24 cellular contexts compared by ENCODE assay signal in genomic region chr1:172219966-172220365, GRCh38.
"Had no signal": no experiment of that assay in that cellular context is flagged by ENCODE, and none has a peak within 500 bp of the region (broad histone marks: within the 10 kb centered on the region; RNA-seq: fewer than 3 reads in every experiment).

No MANE protein-coding gene starts in this region.

- H3K27me3 Mint-ChIP-seq: activated naive CD8-positive, alpha-beta T cell treated with anti-CD3 and anti-CD28 coated beads, Interleukin-2, amount 50 U/mL, for 24 hours; dendritic cell treated with granulocyte-macrophage colony-stimulating factor and Interleukin-4, amounts not matched to agents 40 ng/mL and 50 ng/mL, for 4 days; effector memory CD8-positive, alpha-beta T cell; progenitor cell of endocrine pancreas had no signal

- ATAC-seq: activated naive CD8-positive, alpha-beta T cell treated with anti-CD3 and anti-CD28 coated beads, Interleukin-2, amount 50 U/mL, for 24 hours; effector memory CD8-positive, alpha-beta T cell; gastrocnemius medialis; left lung had no signal

- H3K27ac ChIP-seq: epithelial cell of prostate, gastrocnemius medialis, left lung, right atrium auricular region, tibial nerve, vagina, VCaP had no signal

- H3K4me3 ChIP-seq: gastrocnemius medialis, left lung, right atrium auricular region, smooth muscle cell, tibial nerve, vagina had no signal

- H3K27ac Mint-ChIP-seq: activated naive CD4-positive, alpha-beta T cell treated with anti-CD3 and anti-CD28 coated beads for 36 hours; activated naive CD8-positive, alpha-beta T cell treated with anti-CD3 and anti-CD28 coated beads, Interleukin-2, amount 50 U/mL, for 24 hours; dendritic cell treated with granulocyte-macrophage colony-stimulating factor and Interleukin-4, amounts not matched to agents 40 ng/mL and 50 ng/mL, for 4 days; effector memory CD8-positive, alpha-beta T cell had no signal

- H3K4me1 Mint-ChIP-seq: activated naive CD8-positive, alpha-beta T cell treated with anti-CD3 and anti-CD28 coated beads, Interleukin-2, amount 50 U/mL, for 24 hours had no signal

- DNase-seq: activated CD4-positive, alpha-beta T cell treated with anti-CD3 and anti-CD28 coated beads for 1 hour; activated CD4-positive, alpha-beta T cell treated with anti-CD3 and anti-CD28 coated beads, Interleukin-2, amount 50 U/mL, for 4 hours; activated naive CD4-positive, alpha-beta T cell treated with anti-CD3 and anti-CD28 coated beads for 36 hours; activated naive CD8-positive, alpha-beta T cell treated with anti-CD3 and anti-CD28 coated beads, Interleukin-2, amount 50 U/mL, for 24 hours; activated T-cell treated with anti-CD3 and anti-CD28 coated beads for 4 hours; aorta; effector memory CD8-positive, alpha-beta T cell; gastrocnemius medialis; kidney; left lung; mammary epithelial cell; stimulated activated CD4-positive, alpha-beta T cell treated with anti-CD3 and anti-CD28 coated beads, Interleukin-4, amount 100 ng/mL, for 4 hours; stimulated activated CD8-positive, alpha-beta memory T cell treated with anti-CD3 and anti-CD28 coated beads, Interleukin-4, amount 100 ng/mL, for 48 hours; stimulated activated naive CD4-positive, alpha-beta T cell treated with Interleukin-2 at 50 U/mL for 16 hours; substantia nigra; T-helper 9 cell had no signal

- H3K27me3 ChIP-seq: gastrocnemius medialis, left lung, right atrium auricular region, tibial nerve, vagina had no signal

- H3K9me3 Mint-ChIP-seq: activated naive CD4-positive, alpha-beta T cell treated with anti-CD3 and anti-CD28 coated beads for 36 hours; activated naive CD8-positive, alpha-beta T cell treated with anti-CD3 and anti-CD28 coated beads, Interleukin-2, amount 50 U/mL, for 24 hours; dendritic cell treated with granulocyte-macrophage colony-stimulating factor and Interleukin-4, amounts not matched to agents 40 ng/mL and 50 ng/mL, for 4 days; effector memory CD8-positive, alpha-beta T cell had no signal

- H3K36me3 ChIP-seq: gastrocnemius medialis, left lung, right atrium auricular region, tibial nerve, vagina had no signal

- H3K4me1 ChIP-seq: gastrocnemius medialis, left lung, right atrium auricular region, tibial nerve, vagina had no signal

- H3K4me3 Mint-ChIP-seq: activated naive CD4-positive, alpha-beta T cell treated with anti-CD3 and anti-CD28 coated beads for 36 hours; activated naive CD8-positive, alpha-beta T cell treated with anti-CD3 and anti-CD28 coated beads, Interleukin-2, amount 50 U/mL, for 24 hours; dendritic cell treated with granulocyte-macrophage colony-stimulating factor and Interleukin-4, amounts not matched to agents 40 ng/mL and 50 ng/mL, for 4 days; effector memory CD8-positive, alpha-beta T cell had no signal

- H3K9me3 ChIP-seq: gastrocnemius medialis, left lung, right atrium auricular region, tibial nerve, vagina had no signal
